ENCODE assay signal across 9 cellular contexts in the genomic region with DNA sequence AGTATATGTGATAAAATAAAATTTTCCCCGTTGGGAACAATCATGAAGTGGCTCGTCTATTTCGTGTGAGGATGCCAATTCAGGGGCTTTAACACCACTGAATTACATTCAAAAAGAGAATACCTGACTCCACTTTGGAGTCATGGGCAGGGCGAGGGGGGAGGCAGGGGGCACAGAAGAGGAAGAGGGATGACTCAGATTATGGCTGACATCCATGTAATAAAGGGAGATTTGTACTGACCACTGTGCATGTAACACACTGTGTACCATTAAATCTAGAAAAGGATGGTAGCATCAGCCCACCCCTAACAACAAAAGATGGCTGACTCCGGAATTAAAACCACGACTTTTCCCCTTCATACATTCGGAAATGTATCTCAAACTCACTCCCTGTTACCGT. TPM values are rescaled to one million over a fixed set of nuclear protein-coding genes. Genes with fewer than 3 reads are reported as not detected.
A peak's percentile ranks its signal among the peaks of the same experiment; 100 is the strongest.
DNase-seq lines count a peak whose midpoint lies in the region; TF ChIP-seq lines count a peak whose summit lies in the region.
"Had no signal": no experiment of that assay in that cellular context is flagged by ENCODE, and none has a peak within 500 bp of the region (broad histone marks: within the 10 kb centered on the region; RNA-seq: fewer than 3 reads in every experiment).

No MANE protein-coding gene starts in this region.

- H3K4me1 ChIP-seq in BLaER1 (peaks cover 30% of the 10 kb centered on the region), mononuclear cell (ENCODE audit: insufficient read depth, low read length) (peaks cover 29% of the 10 kb centered on the region), testis (no peaks in the 10 kb centered on the region)

- H3K4me3 ChIP-seq in BLaER1 (peak overlapping the region; percentile 75), astrocyte of the spinal cord (ENCODE audit: low read depth, low read length) (peak overlapping the region; percentile 54), mononuclear cell (ENCODE audit: low read length) (peak overlapping the region; percentile 43), testis (no peak overlapping the region)

- H3K4me2 ChIP-seq in BLaER1 = peak overlapping the region; percentile 84

- H3K27ac ChIP-seq in BLaER1 (no peak overlapping the region), testis (no peak overlapping the region)

- H3K9ac ChIP-seq in BLaER1 = no peak overlapping the region; the same call in 1 of the 2 replicates

- no peaks in the 10 kb centered on the region for H4K20me1 ChIP-seq in BLaER1

- peak; percentile 25 for DNase-seq in HS-5 (ENCODE audit: low read depth)
- peak; percentile 33 for DNase-seq in astrocyte of the spinal cord (ENCODE audit: low read depth, low spot score)
- no peak for DNase-seq in testis
- DNase-seq in MV-4-11 (lab: John Stamatoyannopoulos, UW) = no peak
- DNase-seq in stimulated activated CD4-positive, alpha-beta T cell treated with anti-CD3 and anti-CD28 coated beads, Interleukin-4, amount 100 ng/mL, for 24 hours = no peak
- no peak for DNase-seq in SHP77 (lab: John Stamatoyannopoulos, UW)
- DNase-seq: NCI-H774 had no signal

- no peak for TF ChIP-seq CTCF in astrocyte of the spinal cord (IDR thresholded peaks at IDR 0.05; ENCODE audit: low read depth, low read length)
- TF ChIP-seq CTCF in testis (IDR thresholded peaks at IDR 0.05) = no peak

- WGBS in testis, 2 donors = 59 to 61% methylated on average over 8 of the region's 8 CpGs

- H3K36me3 ChIP-seq in BLaER1 (no peaks in the 10 kb centered on the region), testis (ENCODE audit: low read depth, missing control alignments) (no peaks in the 10 kb centered on the region)

- H3K9me3 ChIP-seq in BLaER1 = peaks cover 24% of the 10 kb centered on the region
- H3K9me3 ChIP-seq in mononuclear cell (ENCODE audit: low read depth, low read length) = no peaks in the 10 kb centered on the region
- no peaks in the 10 kb centered on the region for H3K9me3 ChIP-seq in testis

- no peak for TF ChIP-seq POLR2A in testis (IDR thresholded peaks at IDR 0.05)

- intact Hi-C loops in testis (cut with DNase I; ENCODE audit: low total_unique reads) = no loop called here

- in situ Hi-C loops in astrocyte of the spinal cord (cut with HindIII; ENCODE audit: low sequenced_read_pairs) = no loop called here

- peaks cover 8% of the 10 kb centered on the region; the same call in 1 of the 2 replicates for H3K27me3 ChIP-seq in BLaER1
- no peaks in the 10 kb centered on the region for H3K27me3 ChIP-seq in mononuclear cell (ENCODE audit: insufficient read depth, low read length)
- H3K27me3 ChIP-seq in testis = no peaks in the 10 kb centered on the region

RNA-seq across cellular contexts. Expression of a gene that starts 1.3 kb away (rescaled TPM):
- total RNA-seq in mononuclear cell (12.5 TPM), testis (1 to 10 TPM; 7.4 to 8.1 TPM)
- 2.6 TPM for polyA plus RNA-seq in testis (ENCODE audit: insufficient read depth, low read depth, low replicate concordance)

Comparison
In these comparisons a context has a peak if more than half of its experiments do, and no peak if none do; other contexts are left out.
1. H3K4me3 ChIP-seq: peak in BLaER1 (single experiment), astrocyte of the spinal cord (single experiment) and mononuclear cell (single experiment); none in testis (0 of 2).
2. DNase-seq: peak in HS-5 (single experiment) and astrocyte of the spinal cord (single experiment); none in testis (single experiment), MV-4-11 (single experiment), stimulated activated CD4-positive, alpha-beta T cell treated with anti-CD3 and anti-CD28 coated beads, Interleukin-4, amount 100 ng/mL, for 24 hours (single experiment) and SHP77 (0 of 2).